In the genomic region with DNA sequence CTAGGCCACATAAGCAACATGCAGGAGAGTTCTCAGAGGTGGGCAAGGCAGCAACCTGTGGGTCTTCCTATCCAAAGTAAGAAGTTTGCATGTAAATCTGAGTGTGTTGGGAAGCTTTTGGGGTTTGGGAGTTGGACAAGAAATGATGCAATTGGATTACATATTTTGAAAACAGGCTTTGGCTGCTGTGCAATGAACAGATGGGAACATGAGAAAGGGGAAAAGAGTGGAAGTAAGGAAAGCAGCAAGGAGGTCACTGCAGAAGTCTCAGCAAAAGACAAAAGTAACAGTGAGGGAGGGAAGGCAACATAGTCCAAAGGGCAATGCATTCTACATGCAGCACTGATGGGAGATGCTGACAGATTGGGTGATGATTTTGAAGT, we compare ENCODE assay signal across 1 cellular context.
TF ChIP-seq lines count a peak whose summit lies in the region.

No MANE protein-coding gene starts in this region.

TF ChIP-seq in WTC11, 78 proteins besides CTCF, POLR2A, EP300 and RAD21 (continued from another document):
- TF ChIP-seq, protein P1, sequence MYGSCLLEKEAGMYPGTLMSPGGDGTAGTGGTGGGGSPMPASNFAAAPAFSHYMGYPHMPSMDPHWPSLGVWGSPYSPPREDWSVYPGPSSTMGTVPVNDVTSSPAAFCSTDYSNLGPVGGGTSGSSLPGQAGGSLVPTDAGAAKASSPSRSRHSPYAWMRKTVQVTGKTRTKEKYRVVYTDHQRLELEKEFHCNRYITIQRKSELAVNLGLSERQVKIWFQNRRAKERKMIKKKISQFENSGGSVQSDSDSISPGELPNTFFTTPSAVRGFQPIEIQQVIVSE (CRISPR knock-in tag; IDR thresholded peaks at IDR 0.05; ENCODE audit: borderline replicate concordance) = no peak
- TF ChIP-seq EMX1 (CRISPR knock-in tag; IDR thresholded peaks at IDR 0.05) (no peak), FOXP1 (CRISPR knock-in tag; IDR thresholded peaks at IDR 0.05; ENCODE audit: borderline replicate concordance) (no peak), ZBTB43 (CRISPR knock-in tag; IDR thresholded peaks at IDR 0.05) (no peak), ATF6 (CRISPR knock-in tag; IDR thresholded peaks at IDR 0.05) (no peak)
